ENCODE assay signal across 34 cellular contexts in the genomic region with DNA sequence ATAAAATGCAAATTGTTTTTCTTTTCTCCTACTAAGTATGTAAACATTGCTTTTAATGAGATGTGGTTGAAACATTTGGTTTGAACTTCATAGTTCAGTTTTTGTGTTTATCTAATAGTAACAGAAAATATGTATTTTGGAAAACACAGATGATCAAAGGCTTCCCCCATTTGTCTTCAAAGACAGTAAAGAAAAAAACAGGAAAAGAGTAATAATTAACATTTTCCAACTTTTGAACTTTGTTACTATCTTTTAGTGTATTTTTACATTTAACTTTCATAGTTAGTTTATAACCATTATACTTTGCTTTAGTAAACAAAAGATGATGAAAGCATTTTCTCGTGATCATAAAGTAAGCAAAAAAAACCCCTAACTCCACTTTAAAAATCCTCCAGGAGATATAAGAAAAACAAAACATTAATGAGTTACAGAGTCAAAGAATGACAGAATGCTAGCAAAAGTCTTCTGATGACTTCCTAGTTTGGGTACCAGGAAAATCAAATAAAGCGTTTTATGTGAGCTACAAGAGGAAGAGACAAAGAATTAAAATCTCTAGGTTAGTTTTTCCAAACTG. TPM values are rescaled to one million over a fixed set of nuclear protein-coding genes. Genes with fewer than 3 reads are reported as not detected.
"Had no signal": no experiment of that assay in that cellular context is flagged by ENCODE, and none has a peak within 500 bp of the region (broad histone marks: within the 10 kb centered on the region; RNA-seq: fewer than 3 reads in every experiment).

No MANE protein-coding gene starts in this region.

- H3K4me1 ChIP-seq: adrenal gland, body of pancreas, esophagus muscularis mucosa, gastroesophageal sphincter had no signal

- H3K27me3 ChIP-seq: adrenal gland, body of pancreas, esophagus muscularis mucosa, gastroesophageal sphincter, heart right ventricle had no signal

- H3K4me3 ChIP-seq: adrenal gland, body of pancreas, coronary artery, dorsolateral prefrontal cortex, esophagus muscularis mucosa, gastroesophageal sphincter, heart right ventricle had no signal

- DNase-seq: activated CD4-positive, alpha-beta memory T cell treated with anti-CD3 and anti-CD28 coated beads for 36 hours; activated CD4-positive, alpha-beta T cell treated with anti-CD3 and anti-CD28 coated beads for 36 hours; activated CD4-positive, alpha-beta T cell treated with anti-CD3 and anti-CD28 coated beads, Interleukin-2, amount 10 ng/mL, durations not matched to agents 24 days and 14 days; activated CD4-positive, CD25-positive, alpha-beta regulatory T cell; activated CD4-positive, CD25-positive, alpha-beta regulatory T cell treated with anti-CD3 and anti-CD28 coated beads, Interleukin-2, amount 50 U/mL, for 72 hours; activated CD8-positive, alpha-beta memory T cell treated with anti-CD3 and anti-CD28 coated beads, Interleukin-2, amount 10 ng/mL, durations not matched to agents 7 days and 5 days; activated CD8-positive, alpha-beta memory T cell treated with anti-CD3 and anti-CD28 coated beads, Interleukin-2, amount 50 U/mL, for 4 hours; activated CD8-positive, alpha-beta T cell treated with anti-CD3 and anti-CD28 coated beads, Interleukin-2, amount 10 ng/mL, durations not matched to agents 7 days and 5 days; activated effector memory CD4-positive, alpha-beta T cell treated with anti-CD3 and anti-CD28 coated beads, Interleukin-2, amount 50 U/mL, for 16 hours; activated naive CD4-positive, alpha-beta T cell treated with anti-CD3 and anti-CD28 coated beads for 36 hours; activated naive CD8-positive, alpha-beta T cell treated with anti-CD3 and anti-CD28 coated beads for 36 hours; activated naive CD8-positive, alpha-beta T cell treated with anti-CD3 and anti-CD28 coated beads, Interleukin-2, amount 50 U/mL, for 24 hours; activated T-cell treated with anti-CD3 and anti-CD28 coated beads, Interleukin-2, amount 50 U/mL, for 1 hour; activated T-cell treated with anti-CD3 and anti-CD28 coated beads, Interleukin-2, amount 50 U/mL, for 48 hours; adrenal gland; amygdala; aorta; body of pancreas; caudate nucleus; dorsolateral prefrontal cortex; effector memory CD4-positive, alpha-beta T cell; endodermal cell; erythroblast; foreskin melanocyte; heart right ventricle; T-helper 2 cell had no signal

- H3K27ac ChIP-seq: adrenal gland, body of pancreas, coronary artery, dorsolateral prefrontal cortex, esophagus muscularis mucosa, gastroesophageal sphincter, heart right ventricle had no signal

- H3K36me3 ChIP-seq: adrenal gland, esophagus muscularis mucosa, gastroesophageal sphincter, heart right ventricle had no signal

- ATAC-seq: activated CD4-positive, alpha-beta T cell treated with anti-CD3 and anti-CD28 coated beads for 36 hours; activated CD8-positive, alpha-beta memory T cell treated with anti-CD3 and anti-CD28 coated beads, Interleukin-2, amount 10 ng/mL, durations not matched to agents 7 days and 5 days; activated CD8-positive, alpha-beta T cell treated with anti-CD3 and anti-CD28 coated beads, Interleukin-2, amount 10 ng/mL, durations not matched to agents 7 days and 5 days; activated naive CD8-positive, alpha-beta T cell treated with anti-CD3 and anti-CD28 coated beads, Interleukin-2, amount 50 U/mL, for 24 hours; body of pancreas; gastroesophageal sphincter; heart right ventricle had no signal

- H3K9me3 ChIP-seq: adrenal gland, body of pancreas, esophagus muscularis mucosa, gastroesophageal sphincter had no signal

RNA-seq across cellular contexts. Expression of gene GPRC6A, which starts 13.6 kb away (rescaled TPM):
- total RNA-seq: activated CD4-positive, alpha-beta memory T cell treated with anti-CD3 and anti-CD28 coated beads for 36 hours; activated CD4-positive, alpha-beta T cell treated with anti-CD3 and anti-CD28 coated beads for 36 hours; activated CD4-positive, alpha-beta T cell treated with anti-CD3 and anti-CD28 coated beads, Interleukin-2, amount 10 ng/mL, durations not matched to agents 24 days and 14 days; activated CD8-positive, alpha-beta memory T cell treated with anti-CD3 and anti-CD28 coated beads for 36 hours; activated CD8-positive, alpha-beta memory T cell treated with anti-CD3 and anti-CD28 coated beads, Interleukin-2, amount 10 ng/mL, durations not matched to agents 7 days and 5 days; activated CD8-positive, alpha-beta T cell treated with anti-CD3 and anti-CD28 coated beads, Interleukin-2, amount 10 ng/mL, durations not matched to agents 7 days and 5 days; activated naive CD4-positive, alpha-beta T cell treated with anti-CD3 and anti-CD28 coated beads for 36 hours; activated naive CD8-positive, alpha-beta T cell treated with anti-CD3 and anti-CD28 coated beads for 36 hours; activated T-helper 1 cell treated with anti-CD3 and anti-CD28 coated beads, Interleukin-12 subunit alpha, Interleukin-12 subunit beta, Interleukin-2, Interleukin-4 antibody, amounts not matched to agents 30 ng/mL and 10 ng/mL and 1 ng/mL, durations not matched to agents 14 hours and 24 hours and 36 hours; activated T-helper 2 cell treated with anti-CD3 and anti-CD28 coated beads, Interferon-gamma antibody, Interleukin-2, Interleukin-4, amounts not matched to agents 10 μg/mL and 5 μg/mL and 100 μg/mL, durations not matched to agents 14 hours and 24 hours and 36 hours; aorta; body of pancreas; dorsolateral prefrontal cortex; endodermal cell; esophagus muscularis mucosa; gastroesophageal sphincter; glomerular endothelial cell; heart right ventricle; T-helper 1 cell treated with Interleukin-12 subunit alpha and Interleukin-12 subunit beta and Interleukin-4 antibody, amounts not matched to agents 30 ng/mL and 1 ng/mL, for 36 hours had no signal
- polyA plus RNA-seq: aorta, heart right ventricle had no signal

RNA-seq across cellular contexts. Expression of gene RFX6, which starts 34.6 kb away (rescaled TPM):
- total RNA-seq: activated CD4-positive, alpha-beta memory T cell treated with anti-CD3 and anti-CD28 coated beads for 36 hours; activated CD4-positive, alpha-beta T cell treated with anti-CD3 and anti-CD28 coated beads for 36 hours; activated CD4-positive, alpha-beta T cell treated with anti-CD3 and anti-CD28 coated beads, Interleukin-2, amount 10 ng/mL, durations not matched to agents 24 days and 14 days; activated CD8-positive, alpha-beta memory T cell treated with anti-CD3 and anti-CD28 coated beads for 36 hours; activated CD8-positive, alpha-beta memory T cell treated with anti-CD3 and anti-CD28 coated beads, Interleukin-2, amount 10 ng/mL, durations not matched to agents 7 days and 5 days; activated CD8-positive, alpha-beta T cell treated with anti-CD3 and anti-CD28 coated beads, Interleukin-2, amount 10 ng/mL, durations not matched to agents 7 days and 5 days; activated naive CD4-positive, alpha-beta T cell treated with anti-CD3 and anti-CD28 coated beads for 36 hours; activated naive CD8-positive, alpha-beta T cell treated with anti-CD3 and anti-CD28 coated beads for 36 hours; activated T-helper 1 cell treated with anti-CD3 and anti-CD28 coated beads, Interleukin-12 subunit alpha, Interleukin-12 subunit beta, Interleukin-2, Interleukin-4 antibody, amounts not matched to agents 30 ng/mL and 10 ng/mL and 1 ng/mL, durations not matched to agents 14 hours and 24 hours and 36 hours; activated T-helper 2 cell treated with anti-CD3 and anti-CD28 coated beads, Interferon-gamma antibody, Interleukin-2, Interleukin-4, amounts not matched to agents 10 μg/mL and 5 μg/mL and 100 μg/mL, durations not matched to agents 14 hours and 24 hours and 36 hours; aorta; esophagus muscularis mucosa; gastroesophageal sphincter; glomerular endothelial cell; heart right ventricle; T-helper 1 cell treated with Interleukin-12 subunit alpha and Interleukin-12 subunit beta and Interleukin-4 antibody, amounts not matched to agents 30 ng/mL and 1 ng/mL, for 36 hours had no signal
- polyA plus RNA-seq: aorta, heart right ventricle had no signal
